ENCODE assay signal across 1 cellular context in genomic region chr10:97889461-97890265, GRCh38.
A peak's percentile ranks its signal among the peaks of the same experiment; 100 is the strongest.
TF ChIP-seq lines count a peak whose summit lies in the region.

No MANE protein-coding gene starts in this region.

TF ChIP-seq in K562, 482 proteins besides CTCF, POLR2A, EP300 and RAD21 (continued from another document and continues in another):
- TF ChIP-seq MEF2A (IDR thresholded peaks at IDR 0.05; ENCODE audit: control insufficient read depth, low read depth, low read length) (no peak), GATA2 (CRISPR knock-in tag; IDR thresholded peaks at IDR 0.05) (no peak), NBN (IDR thresholded peaks at IDR 0.05; ENCODE audit: low read depth) (no peak), SIN3B (IDR thresholded peaks at IDR 0.05; ENCODE audit: low read depth) (no peak), MCM5 (IDR thresholded peaks at IDR 0.05; ENCODE audit: low read depth) (no peak), ZC3H4 (CRISPR knock-in tag; IDR thresholded peaks at IDR 0.05; ENCODE audit: borderline replicate concordance) (no peak), MNT (conservative IDR thresholded peaks at IDR 0.05) (peak in 1 of 2 experiments; percentile 35; a peak in 1 of 4 replicates), PATZ1 (CRISPR knock-in tag; IDR thresholded peaks at IDR 0.05; ENCODE audit: borderline replicate concordance) (no peak), SREBF2 (CRISPR knock-in tag; IDR thresholded peaks at IDR 0.05) (no peak), NRF1 (conservative IDR thresholded peaks at IDR 0.05 in 1 of 2, IDR thresholded peaks at IDR 0.05 in 1 of 2) (peak; percentile 87 to 90), FOXA3 (CRISPR knock-in tag; conservative IDR thresholded peaks at IDR 0.05 in 1 of 2, IDR thresholded peaks at IDR 0.05 in 1 of 2) (peak; percentile 30 to 46; a peak in 1 of 4 replicates), PRMT5 (CRISPR knock-in tag; IDR thresholded peaks at IDR 0.05) (no peak), EZH2 (IDR thresholded peaks at IDR 0.05; ENCODE audit: borderline replicate concordance, low read depth, low read length) (no peak), ZNF507 (tag; conservative IDR thresholded peaks at IDR 0.05) (no peak), ATF6 (CRISPR knock-in tag; IDR thresholded peaks at IDR 0.05) (no peak), RBM14 (IDR thresholded peaks at IDR 0.05; ENCODE audit: borderline replicate concordance, insufficient read depth, low read depth, low read length) (no peak), MCM3 (IDR thresholded peaks at IDR 0.05) (no peak), ARID3B (CRISPR knock-in tag; IDR thresholded peaks at IDR 0.05; ENCODE audit: borderline replicate concordance) (no peak), KDM5B (IDR thresholded peaks at IDR 0.05; ENCODE audit: insufficient replicate concordance, low read depth, low read length) (no peak), BRD4 (IDR thresholded peaks at IDR 0.05) (no peak), ZEB2 (IDR thresholded peaks at IDR 0.05) (no peak), CHD4 (IDR thresholded peaks at IDR 0.05; ENCODE audit: insufficient read depth, insufficient replicate concordance, low read depth, low read length, poor library complexity, severe bottlenecking) (no peak), CREB1 (IDR thresholded peaks at IDR 0.05) (no peak), CREB1 (CRISPR knock-in tag; IDR thresholded peaks at IDR 0.05) (no peak), NFE2 (IDR thresholded peaks at IDR 0.05; ENCODE audit: low read depth) (peak; percentile 50; the same call in 1 of the 2 replicates), KDM1A (IDR thresholded peaks at IDR 0.05) (peak in 1 of 2 experiments; percentile 91; a peak in 2 of 4 replicates), FOSL1 (tag; conservative IDR thresholded peaks at IDR 0.05) (peak; percentile 82), NCOR1 (IDR thresholded peaks at IDR 0.05) (peak; percentile 16; the same call in 1 of the 2 replicates), ARNT (IDR thresholded peaks at IDR 0.05) (no peak), MXD1 (CRISPR knock-in tag; IDR thresholded peaks at IDR 0.05; ENCODE audit: borderline replicate concordance, poor library complexity, severe bottlenecking) (no peak), ZBTB49 (CRISPR knock-in tag; IDR thresholded peaks at IDR 0.05; ENCODE audit: borderline replicate concordance) (no peak), POLR2G (IDR thresholded peaks at IDR 0.05; ENCODE audit: low read depth, low read length) (no peak), HES1 (IDR thresholded peaks at IDR 0.05; ENCODE audit: low read depth) (no peak), BHLHE40 (IDR thresholded peaks at IDR 0.05; ENCODE audit: low read length) (peak; percentile 41; the same call in 1 of the 2 replicates), RBM34 (IDR thresholded peaks at IDR 0.05; ENCODE audit: borderline replicate concordance, insufficient read depth, low read length) (no peak), IRF1 (CRISPR knock-in tag; IDR thresholded peaks at IDR 0.05; ENCODE audit: borderline replicate concordance) (no peak), JUND (IDR thresholded peaks at IDR 0.05; ENCODE audit: borderline replicate concordance, low read depth, low read length) (peak; percentile 47; the same call in 1 of the 2 replicates), JUND (tag; IDR thresholded peaks at IDR 0.05; ENCODE audit: borderline replicate concordance, low read depth, low read length) (no peak), ESRRA (IDR thresholded peaks at IDR 0.05; ENCODE audit: borderline replicate concordance, low read depth) (no peak), FOS (IDR thresholded peaks at IDR 0.05; ENCODE audit: extremely low read depth, insufficient read length) (no peak), ZNF57 (CRISPR knock-in tag; IDR thresholded peaks at IDR 0.05) (no peak), ELK3 (CRISPR knock-in tag; IDR thresholded peaks at IDR 0.05) (no peak), TCF3 (CRISPR knock-in tag; IDR thresholded peaks at IDR 0.05) (no peak), CAMTA2 (CRISPR knock-in tag; conservative IDR thresholded peaks at IDR 0.05) (no peak), E2F6 (IDR thresholded peaks at IDR 0.05; ENCODE audit: borderline replicate concordance in 1 of 2, extremely low read depth in 1 of 2, insufficient read depth in 1 of 2, insufficient read length in 1 of 2, low read depth in 1 of 2, low read length in 1 of 2, poor library complexity in 1 of 2, severe bottlenecking in 1 of 2) (peak in 1 of 2 experiments; percentile 17), PHF21A (IDR thresholded peaks at IDR 0.05; ENCODE audit: borderline replicate concordance, low read depth) (no peak), MITF (IDR thresholded peaks at IDR 0.05) (0 out of 2 replicates have a peak, but pooled peaks have one; percentile 41), HNRNPK (IDR thresholded peaks at IDR 0.05; ENCODE audit: low read depth, low read length, poor library complexity, severe bottlenecking) (no peak), NR0B1 (IDR thresholded peaks at IDR 0.05; ENCODE audit: partially characterized antibody) (no peak)
